15 cellular contexts compared by ENCODE assay signal in the genomic region with DNA sequence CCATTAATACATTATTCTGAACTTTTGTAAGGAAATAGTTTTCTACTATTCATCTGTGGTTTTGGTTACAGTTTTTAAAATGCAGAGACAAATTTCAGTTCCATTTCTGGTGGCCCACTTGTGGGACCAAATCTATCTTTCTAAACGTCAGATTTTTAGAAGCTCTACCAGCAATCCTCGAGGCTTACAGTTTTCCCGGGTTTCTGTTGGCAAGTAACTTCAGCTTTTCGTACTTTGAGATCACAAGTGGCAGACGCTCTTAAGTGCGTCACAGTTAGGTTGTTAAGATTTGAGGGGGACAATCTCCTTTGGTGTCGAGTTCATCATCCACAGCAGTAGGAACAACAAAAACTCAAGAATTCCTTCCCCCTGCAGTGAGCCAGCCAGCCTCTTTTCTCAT.
DNase-seq lines count a peak whose midpoint lies in the region; ATAC-seq and TF ChIP-seq lines count a peak whose summit lies in the region.
"Had no signal": no experiment of that assay in that cellular context is flagged by ENCODE, and none has a peak within 500 bp of the region (broad histone marks: within the 10 kb centered on the region; RNA-seq: fewer than 3 reads in every experiment).

No MANE protein-coding gene starts in this region.

- peak overlapping the region; percentile 82 for H3K27ac Mint-ChIP-seq in activated CD4-positive, alpha-beta T cell treated with anti-CD3 and anti-CD28 coated beads, Interleukin-2, amount 10 ng/mL, durations not matched to agents 24 days and 14 days
- H3K27ac Mint-ChIP-seq in activated CD8-positive, alpha-beta T cell treated with anti-CD3 and anti-CD28 coated beads for 36 hours = peak overlapping the region; percentile 80

- TF ChIP-seq RAD21 in HCT116 (IDR thresholded peaks at IDR 0.05; ENCODE audit: low read depth) = no peak

- H3K9me3 Mint-ChIP-seq in activated CD4-positive, alpha-beta T cell treated with anti-CD3 and anti-CD28 coated beads, Interleukin-2, amount 10 ng/mL, durations not matched to agents 24 days and 14 days = peaks cover 3% of the 10 kb centered on the region
- no peaks in the 10 kb centered on the region for H3K9me3 Mint-ChIP-seq in activated CD8-positive, alpha-beta T cell treated with anti-CD3 and anti-CD28 coated beads for 36 hours

- H4K20me1 ChIP-seq in HCT116 (ENCODE audit: insufficient read depth) = no peaks in the 10 kb centered on the region

- H3K4me2 ChIP-seq in HCT116 (ENCODE audit: low read length) = peak overlapping the region; percentile 53
- H3K4me2 ChIP-seq: smooth muscle cell had no signal

- POLR2A ChIA-PET in HCT116 (lab: Charles Lee) = no interaction called here
- POLR2A ChIA-PET in activated CD8-positive, alpha-beta T cell treated with anti-CD3 and anti-CD28 coated beads for 36 hours (lab: Charles Lee) = interaction anchor here (0.6 to 1.2 kb wide), 3 partner anchors 16 to 55 kb away, joined by 4 to 5 read pairs (median 4); no protein-coding TSS in a partner anchor

- no peak overlapping the region for H3K4me3 ChIP-seq in HCT116 (replicated peaks in 1 of 2; ENCODE audit: low read depth in 1 of 2, low read length in 2 of 2)
- no peak overlapping the region for H3K4me3 ChIP-seq in neutrophil (ENCODE audit: low read depth in 1 of 2, low read length in 1 of 2)
- H3K4me3 ChIP-seq: left lung, smooth muscle cell had no signal

- H3K27ac ChIP-seq in HCT116 (ENCODE audit: low read depth, low read length) (no peak overlapping the region), neutrophil (peak overlapping the region; percentile 28)
- H3K27ac ChIP-seq: left lung had no signal

- no peaks in the 10 kb centered on the region for H3K9me2 ChIP-seq in HCT116 (ENCODE audit: insufficient read depth)

- no peaks in the 10 kb centered on the region for H3K27me3 Mint-ChIP-seq in activated CD4-positive, alpha-beta T cell treated with anti-CD3 and anti-CD28 coated beads, Interleukin-2, amount 10 ng/mL, durations not matched to agents 24 days and 14 days
- no peaks in the 10 kb centered on the region for H3K27me3 Mint-ChIP-seq in activated CD8-positive, alpha-beta T cell treated with anti-CD3 and anti-CD28 coated beads for 36 hours

- DNase-seq in activated CD4-positive, alpha-beta T cell treated with anti-CD3 and anti-CD28 coated beads, Interleukin-2, amount 10 ng/mL, durations not matched to agents 24 days and 14 days = no peak
- no peak for DNase-seq in activated CD4-positive, alpha-beta T cell treated with anti-CD3 and anti-CD28 coated beads for 48 hours
- no peak for DNase-seq in HCT116 (ENCODE audit: low read depth, low spot score)
- DNase-seq in activated CD8-positive, alpha-beta T cell treated with anti-CD3 and anti-CD28 coated beads for 36 hours = no peak
- DNase-seq in NCI-H1436 (lab: John Stamatoyannopoulos, UW) = no peak
- no peak for DNase-seq in NCI-H2029 treated with DMSO at 0.1 percent for 48 hours (lab: John Stamatoyannopoulos, UW)
- DNase-seq: caudate nucleus, left lung, NCI-H1092, NCI-H510A, Right ventricle myocardium superior, trophoblast cell had no signal

- no TSS peak for BruUV-seq in HCT116 (replicated peaks; lab: Mats Ljungman, UMichigan)

- peak overlapping the region; percentile 60 for H3K4me3 Mint-ChIP-seq in activated CD4-positive, alpha-beta T cell treated with anti-CD3 and anti-CD28 coated beads, Interleukin-2, amount 10 ng/mL, durations not matched to agents 24 days and 14 days
- H3K4me3 Mint-ChIP-seq in activated CD8-positive, alpha-beta T cell treated with anti-CD3 and anti-CD28 coated beads for 36 hours = peak overlapping the region; percentile 28

- peaks cover 72% of the 10 kb centered on the region for H3K79me2 ChIP-seq in HCT116 (ENCODE audit: insufficient read depth, low read length)

- H3K36me3 ChIP-seq in HCT116 (ENCODE audit: control insufficient read depth in 1 of 2, insufficient read depth in 2 of 2, low read length in 2 of 2) (no peaks in the 10 kb centered on the region), neutrophil (no peaks in the 10 kb centered on the region)
- H3K36me3 ChIP-seq: left lung had no signal

- no peak overlapping the region for H2AFZ ChIP-seq in HCT116 (ENCODE audit: low read depth, low read length, poor library complexity, severe bottlenecking)

- CTCF ChIA-PET in HCT116 (lab: Charles Lee) = no interaction called here
- CTCF ChIA-PET in activated CD8-positive, alpha-beta T cell treated with anti-CD3 and anti-CD28 coated beads for 36 hours (lab: Charles Lee) = interaction anchor here (1.0 kb wide), 1 partner anchor 23 kb away, joined by 3 read pairs; no protein-coding TSS in a partner anchor

- peaks cover 60% of the 10 kb centered on the region for H3K4me1 Mint-ChIP-seq in activated CD4-positive, alpha-beta T cell treated with anti-CD3 and anti-CD28 coated beads, Interleukin-2, amount 10 ng/mL, durations not matched to agents 24 days and 14 days
- peaks cover 82% of the 10 kb centered on the region for H3K4me1 Mint-ChIP-seq in activated CD8-positive, alpha-beta T cell treated with anti-CD3 and anti-CD28 coated beads for 36 hours (ENCODE audit: low read depth)

- ATAC-seq in HCT116 = no peak
- ATAC-seq in activated CD8-positive, alpha-beta T cell treated with anti-CD3 and anti-CD28 coated beads for 36 hours = no peak
- no peak for ATAC-seq in HG02970 (IDR thresholded peaks at IDR 0.05; ENCODE audit: low FRiP score, unreplicated experiment)
- ATAC-seq: left lung had no signal

- intact Hi-C loops in activated CD4-positive, alpha-beta T cell treated with anti-CD3 and anti-CD28 coated beads, Interleukin-2, amount 10 ng/mL, durations not matched to agents 24 days and 14 days (cut with micrococcal nuclease) = loop anchor here (5.0 to 10.0 kb wide), 2 partner anchors 36 to 319 kb away; no protein-coding TSS in a partner anchor
- intact Hi-C loops in HCT116 (cut with micrococcal nuclease) = no loop called here
- intact Hi-C loops in activated CD8-positive, alpha-beta T cell treated with anti-CD3 and anti-CD28 coated beads for 36 hours (cut with micrococcal nuclease) = no loop called here

- TF ChIP-seq POLR2A in HCT116 (IDR thresholded peaks at IDR 0.05; ENCODE audit: borderline replicate concordance, extremely low read depth, insufficient read depth, insufficient read length) = no peak

- RAD21 ChIA-PET in HCT116 (lab: Charles Lee; ENCODE audit: low non-redundant PET in 1 of 2, low total read pairs in 2 of 2, uncharacterized antibody in 2 of 2, unreplicated experiment in 2 of 2) = interaction anchor here in 1 of 2 experiments (0.7 kb wide), 1 partner anchor 81 kb away, joined by 6 read pairs; no protein-coding TSS in a partner anchor

- H3K4me1 ChIP-seq in HCT116 (ENCODE audit: control insufficient read depth in 1 of 2, insufficient read depth in 2 of 2, low read length in 2 of 2) (peaks cover 6 to 55% of the 10 kb centered on the region in 2 experiments; a peak in 3 of 4 replicates), neutrophil (ENCODE audit: control insufficient read depth in 1 of 2, insufficient read depth in 1 of 2, low read depth in 1 of 2, low read length in 1 of 2) (peaks cover 27 to 48% of the 10 kb centered on the region in 2 experiments)

- peaks cover 42% of the 10 kb centered on the region for H3K36me3 Mint-ChIP-seq in activated CD4-positive, alpha-beta T cell treated with anti-CD3 and anti-CD28 coated beads, Interleukin-2, amount 10 ng/mL, durations not matched to agents 24 days and 14 days (ENCODE audit: low read depth)
- peaks cover 24% of the 10 kb centered on the region for H3K36me3 Mint-ChIP-seq in activated CD8-positive, alpha-beta T cell treated with anti-CD3 and anti-CD28 coated beads for 36 hours (ENCODE audit: low read depth)

- H3K9ac ChIP-seq in HCT116 (ENCODE audit: low read length) = no peak overlapping the region

- no peaks in the 10 kb centered on the region for H3K27me3 ChIP-seq in HCT116 (ENCODE audit: insufficient read depth, low read length)
- no peaks in the 10 kb centered on the region for H3K27me3 ChIP-seq in neutrophil
- H3K27me3 ChIP-seq: left lung had no signal

- no peak for TF ChIP-seq CTCF in HCT116 (IDR thresholded peaks at IDR 0.05 in 2 of 3, conservative IDR thresholded peaks at IDR 0.05 in 1 of 3; ENCODE audit: borderline replicate concordance in 1 of 3, insufficient read depth in 1 of 3, low read depth in 2 of 3, low read length in 2 of 3)
- no peak for TF ChIP-seq CTCF in activated CD8-positive, alpha-beta T cell treated with anti-CD3 and anti-CD28 coated beads for 36 hours (IDR thresholded peaks at IDR 0.05)
- no peak for TF ChIP-seq CTCF in neutrophil (IDR thresholded peaks at IDR 0.05)

- H3K9me3 ChIP-seq in HCT116 (ENCODE audit: control insufficient read depth in 1 of 2, insufficient read depth in 1 of 2, low read depth in 1 of 2, low read length in 2 of 2) (no peaks in the 10 kb centered on the region), neutrophil (no peaks in the 10 kb centered on the region)
- H3K9me3 ChIP-seq: left lung had no signal

TF ChIP-seq in HCT116, 20 proteins besides CTCF, POLR2A, EP300 and RAD21 (continues in another document):
- TF ChIP-seq, protein P1, sequence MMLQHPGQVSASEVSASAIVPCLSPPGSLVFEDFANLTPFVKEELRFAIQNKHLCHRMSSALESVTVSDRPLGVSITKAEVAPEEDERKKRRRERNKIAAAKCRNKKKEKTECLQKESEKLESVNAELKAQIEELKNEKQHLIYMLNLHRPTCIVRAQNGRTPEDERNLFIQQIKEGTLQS (IDR thresholded peaks at IDR 0.05) = no peak
- TF ChIP-seq EGR1 (IDR thresholded peaks at IDR 0.05; ENCODE audit: low read depth) (no peak), YY1 (IDR thresholded peaks at IDR 0.05; ENCODE audit: extremely low read depth, insufficient replicate concordance, low read depth, low read length) (no peak)
